In genomic region chr22:27594474-27595134, GRCh38 we compare ENCODE assay signal across 26 cellular contexts.
"Had no signal": no experiment of that assay in that cellular context is flagged by ENCODE, and none has a peak within 500 bp of the region (broad histone marks: within the 10 kb centered on the region; RNA-seq: fewer than 3 reads in every experiment).

No MANE protein-coding gene starts in this region.

- H3K4me3 ChIP-seq: adrenal gland, Peyer's patch, SJSA1 had no signal

- DNase-seq: activated CD4-positive, alpha-beta T cell treated with anti-CD3 and anti-CD28 coated beads for 4 hours; activated CD8-positive, alpha-beta memory T cell treated with anti-CD3 and anti-CD28 coated beads, Interleukin-2, amount 50 U/mL, for 4 hours; activated CD8-positive, alpha-beta T cell treated with anti-CD3 and anti-CD28 coated beads for 36 hours; activated naive CD4-positive, alpha-beta T cell treated with anti-CD3 and anti-CD28 coated beads, Interleukin-2, amount 50 U/mL, for 16 hours; activated naive CD8-positive, alpha-beta T cell treated with anti-CD3 and anti-CD28 coated beads, Interleukin-2, amount 10 ng/mL, durations not matched to agents 7 days and 5 days; activated T-cell treated with anti-CD3 and anti-CD28 coated beads, Interleukin-2, amount 50 U/mL, for 1 hour; adrenal gland; anterior cingulate cortex; caudate nucleus; Kasumi-1; KBM-7; NCI-H1105 treated with DMSO at 0.1 percent for 48 hours; NCI-H146; NCI-H187 treated with DMSO at 0.1 percent for 48 hours; NCI-H2081 treated with DMSO at 0.1 percent for 48 hours; NCI-H2227 treated with DMSO at 0.1 percent for 48 hours; NCI-H526 treated with DMSO at 0.1 percent for 48 hours; NCI-H82; Peyer's patch; Right ventricle myocardium superior; T-helper 17 cell; T-helper 9 cell had no signal

- H3K9me3 ChIP-seq: adrenal gland, Peyer's patch, SJSA1 had no signal

- ATAC-seq: activated CD4-positive, CD25-positive, alpha-beta regulatory T cell treated with anti-CD3 and anti-CD28 coated beads, Interleukin-2, amount 50 U/mL, for 24 hours; activated CD8-positive, alpha-beta T cell treated with anti-CD3 and anti-CD28 coated beads for 36 hours; T-helper 17 cell had no signal

- H3K27me3 ChIP-seq: adrenal gland, Peyer's patch, SJSA1 had no signal

- FAIRE-seq: TTC549 had no signal

- H3K36me3 ChIP-seq: adrenal gland, Peyer's patch, SJSA1 had no signal

- H3K27ac ChIP-seq: adrenal gland, Peyer's patch, RWPE1, SJSA1 had no signal

- H3K4me1 ChIP-seq: adrenal gland, Peyer's patch, SJSA1 had no signal
